Comparison of ENCODE assay signal across 32 cellular contexts in genomic region chr11:119172513-119172912, GRCh38. TPM values are rescaled to one million over a fixed set of nuclear protein-coding genes. Genes with fewer than 3 reads are reported as not detected.
DNase-seq lines count a peak whose midpoint lies in the region; ATAC-seq, FAIRE-seq and TF ChIP-seq lines count a peak whose summit lies in the region.
"Had no signal": no experiment of that assay in that cellular context is flagged by ENCODE, and none has a peak within 500 bp of the region (broad histone marks: within the 10 kb centered on the region; RNA-seq: fewer than 3 reads in every experiment).

No MANE protein-coding gene starts in this region.

- DNase-seq in GM12891 (ENCODE audit: insufficient read length, low spot score) (no peak), OCI-M1 (lab: John Stamatoyannopoulos, UW) (peak; percentile 81), dermis blood vessel endothelial cell (peak; percentile 30), right lobe of liver (no peak), SHP77 (lab: John Stamatoyannopoulos, UW) (no peak), natural killer cell (no peak)
- DNase-seq: activated CD8-positive, alpha-beta memory T cell treated with anti-CD3 and anti-CD28 coated beads for 24 hours; activated gamma-delta T cell treated with Interleukin-2 at 50 U/mL for 16 hours; activated naive CD8-positive, alpha-beta T cell treated with anti-CD3 and anti-CD28 coated beads, Interleukin-2, amount 50 U/mL, for 24 hours; activated T-cell treated with anti-CD3 and anti-CD28 coated beads, Interleukin-2, amount 50 U/mL, for 1 hour; CD4-positive, CD25-positive, alpha-beta regulatory T cell; effector CD8-positive, alpha-beta T cell; foreskin fibroblast; heart left ventricle; mesenchymal stem cell; MM.1S; NCI-H187; NCI-H2171 treated with DMSO at 0.1 percent for 48 hours; NCI-H524; retina; T-helper 9 cell had no signal

- TF ChIP-seq CTCF in right lobe of liver (IDR thresholded peaks at IDR 0.05) (no peak), natural killer cell (IDR thresholded peaks at IDR 0.05) (no peak)

- H3K4me1 ChIP-seq in BLaER1 treated with 17β-estradiol and CSF1 and Interleukin-3, amounts not matched to agents 10 nM and 100 nM = peaks cover 29 to 49% (median 40%) of the 10 kb centered on the region in 10 experiments
- H3K4me1 ChIP-seq in right lobe of liver = peaks cover 0 to 4% (median 2%) of the 10 kb centered on the region in 4 donors

- no peaks in the 10 kb centered on the region for H3K27me3 Mint-ChIP-seq in natural killer cell (ENCODE audit: low read depth in 2 of 2)
- H3K27me3 Mint-ChIP-seq: activated naive CD8-positive, alpha-beta T cell treated with anti-CD3 and anti-CD28 coated beads, Interleukin-2, amount 50 U/mL, for 24 hours; CD4-positive, CD25-positive, alpha-beta regulatory T cell; IgD-negative memory B cell had no signal

- 60% methylated on average over 1 of the region's 2 CpGs for WGBS in right lobe of liver (ENCODE audit: insufficient coverage, low coverage, low lambda C conversion rate, missing lambda C conversion rate)

- H3K9ac ChIP-seq in BLaER1 treated with 17β-estradiol and CSF1 and Interleukin-3, amounts not matched to agents 10 nM and 100 nM = peak overlapping the region in 1 of 11 experiments; percentile 9; a peak in 2 of 22 replicates

- H3K4me3 ChIP-seq in BLaER1 treated with 17β-estradiol and CSF1 and Interleukin-3, amounts not matched to agents 10 nM and 100 nM = no peak overlapping the region
- no peak overlapping the region for H3K4me3 ChIP-seq in right lobe of liver
- H3K4me3 ChIP-seq: heart left ventricle, smooth muscle cell, suprapubic skin had no signal

- TF ChIP-seq POLR2A in GM12891 (IDR thresholded peaks at IDR 0.05; ENCODE audit: low read depth, low read length) (no peak), right lobe of liver (IDR thresholded peaks at IDR 0.05) (no peak)

- H3K9me3 Mint-ChIP-seq in natural killer cell = no peaks in the 10 kb centered on the region
- H3K9me3 Mint-ChIP-seq: activated naive CD8-positive, alpha-beta T cell treated with anti-CD3 and anti-CD28 coated beads, Interleukin-2, amount 50 U/mL, for 24 hours; CD4-positive, CD25-positive, alpha-beta regulatory T cell; IgD-negative memory B cell; stimulated activated effector memory CD8-positive, alpha-beta T cell treated with anti-CD3 and anti-CD28 coated beads, Interleukin-12 subunit alpha, Interleukin-12 subunit beta, amount 100 ng/mL, for 72 hours had no signal

- no peak overlapping the region for H3K27ac Mint-ChIP-seq in natural killer cell
- H3K27ac Mint-ChIP-seq: activated naive CD8-positive, alpha-beta T cell treated with anti-CD3 and anti-CD28 coated beads, Interleukin-2, amount 50 U/mL, for 24 hours; stimulated activated effector memory CD8-positive, alpha-beta T cell treated with anti-CD3 and anti-CD28 coated beads, Interleukin-12 subunit alpha, Interleukin-12 subunit beta, amount 100 ng/mL, for 72 hours had no signal

- H3K4me2 ChIP-seq in BLaER1 treated with 17β-estradiol and CSF1 and Interleukin-3, amounts not matched to agents 10 nM and 100 nM = peak overlapping the region in 8 of 11 experiments; percentile 13 to 62 (median 36); a peak in 13 of 22 replicates
- H3K4me2 ChIP-seq: smooth muscle cell had no signal

- no peaks in the 10 kb centered on the region for H3K36me3 Mint-ChIP-seq in natural killer cell

- no peaks in the 10 kb centered on the region for H3K27me3 ChIP-seq in BLaER1 treated with 17β-estradiol and CSF1 and Interleukin-3, amounts not matched to agents 10 nM and 100 nM
- H3K27me3 ChIP-seq in right lobe of liver = no peaks in the 10 kb centered on the region
- H3K27me3 ChIP-seq: heart left ventricle, suprapubic skin had no signal

- no peak overlapping the region for H3K4me3 Mint-ChIP-seq in natural killer cell
- H3K4me3 Mint-ChIP-seq: activated naive CD8-positive, alpha-beta T cell treated with anti-CD3 and anti-CD28 coated beads, Interleukin-2, amount 50 U/mL, for 24 hours; stimulated activated effector memory CD8-positive, alpha-beta T cell treated with anti-CD3 and anti-CD28 coated beads, Interleukin-12 subunit alpha, Interleukin-12 subunit beta, amount 100 ng/mL, for 72 hours had no signal

- H3K36me3 ChIP-seq in BLaER1 treated with 17β-estradiol and CSF1 and Interleukin-3, amounts not matched to agents 10 nM and 100 nM = peaks cover 0 to 29% (median 14%) of the 10 kb centered on the region in 11 experiments; a peak in 15 of 22 replicates
- H3K36me3 ChIP-seq in right lobe of liver = peaks cover 0 to 9% (median 0%) of the 10 kb centered on the region in 4 donors

- intact Hi-C loops in right lobe of liver (cut with DNase I) (no loop called here), natural killer cell (cut with micrococcal nuclease) (no loop called here)

- H3K9me3 ChIP-seq in BLaER1 treated with 17β-estradiol and CSF1 and Interleukin-3, amounts not matched to agents 10 nM and 100 nM (replicated peaks in 1 of 11) = no peaks in the 10 kb centered on the region
- H3K9me3 ChIP-seq in right lobe of liver = no peaks in the 10 kb centered on the region
- H3K9me3 ChIP-seq: heart left ventricle, suprapubic skin had no signal

- 0 out of 22 replicates have a peak overlapping the region, but pooled peaks of 2 of the 11 experiments have one; percentile 26 to 35 for H3K27ac ChIP-seq in BLaER1 treated with 17β-estradiol and CSF1 and Interleukin-3, amounts not matched to agents 10 nM and 100 nM
- H3K27ac ChIP-seq in right lobe of liver = no peak overlapping the region
- H3K27ac ChIP-seq: heart left ventricle, suprapubic skin had no signal

- no peak for FAIRE-seq in GM12891 (lab: Jason Lieb, UNC)
- FAIRE-seq: urothelium cell line had no signal

- peaks cover 0 to 32% of the 10 kb centered on the region in 2 donors for H3K4me1 Mint-ChIP-seq in natural killer cell

- no peaks in the 10 kb centered on the region for H4K20me1 ChIP-seq in BLaER1 treated with 17β-estradiol and CSF1 and Interleukin-3, amounts not matched to agents 10 nM and 100 nM

- ATAC-seq in right lobe of liver (no peak), natural killer cell (no peak)
- ATAC-seq: activated CD4-positive, CD25-positive, alpha-beta regulatory T cell treated with anti-CD3 and anti-CD28 coated beads, Interleukin-2, amount 50 U/mL, for 24 hours; activated naive CD8-positive, alpha-beta T cell treated with anti-CD3 and anti-CD28 coated beads, Interleukin-2, amount 50 U/mL, for 24 hours; heart left ventricle; Panc1; stimulated activated effector memory CD8-positive, alpha-beta T cell treated with anti-CD3 and anti-CD28 coated beads, Interleukin-12 subunit alpha, Interleukin-12 subunit beta, amount 100 ng/mL, for 72 hours had no signal

TF ChIP-seq in GM12891, 5 proteins besides CTCF, POLR2A, EP300 and RAD21:
- TF ChIP-seq SPI1 (IDR thresholded peaks at IDR 0.05; ENCODE audit: low read depth, low read length) (0 out of 2 replicates have a peak, but pooled peaks have one; percentile 4), POLR2AphosphoS5 (IDR thresholded peaks at IDR 0.05; ENCODE audit: low read depth, low read length) (no peak)

RNA-seq across cellular contexts. Expression of gene NLRX1, which starts 4.0 kb away (rescaled TPM):
- 8.2 TPM for polyA plus RNA-seq in GM12891 (2012; ENCODE audit: low read depth, missing spikeins)
- total RNA-seq in dermis blood vessel endothelial cell (18.4 and 22.0 TPM in 2 replicates), right lobe of liver (10 to 100 TPM in 4 of 6 experiments, 1 to 10 TPM in 2; 8.1 to 13.2 (median 10.9) TPM), natural killer cell (10 to 100 TPM; 12.4 to 16.4 (median 13.8) TPM)

RNA-seq across cellular contexts. Expression of gene NHERF4, which starts 12.8 kb away (rescaled TPM):
- polyA plus RNA-seq in GM12891 (2012; ENCODE audit: low read depth, missing spikeins) = not detected
- not detected in 2 replicates for total RNA-seq in dermis blood vessel endothelial cell
- total RNA-seq in right lobe of liver = under 1 TPM in 1 of 6 experiments, not detected in 5; 0.32 TPM
- total RNA-seq in natural killer cell = under 1 TPM; 0.33 to 0.48 (median 0.40) TPM
- total RNA-seq: CD4-positive, CD25-positive, alpha-beta regulatory T cell; chondrocyte; myocyte; smooth muscle cell had no signal
- polyA plus RNA-seq: AG04450; CD4-positive, CD25-positive, alpha-beta regulatory T cell; heart left ventricle; IgD-negative memory B cell had no signal

RNA-seq across cellular contexts. Expression of gene ABCG4, which starts 23.7 kb away (rescaled TPM):
- polyA plus RNA-seq in GM12891 (2012; ENCODE audit: low read depth, missing spikeins) = not detected
- total RNA-seq in dermis blood vessel endothelial cell (0.05 and 0.17 TPM in 2 replicates), right lobe of liver (under 1 TPM in 4 of 6 experiments, not detected in 2; 0.04 to 0.22 (median 0.09) TPM), natural killer cell (under 1 TPM in 1 of 3 donors, not detected in 2; 0.09 TPM)
- total RNA-seq: CD4-positive, CD25-positive, alpha-beta regulatory T cell had no signal
- polyA plus RNA-seq: CD4-positive, CD25-positive, alpha-beta regulatory T cell; IgD-negative memory B cell had no signal

RNA-seq across cellular contexts. Expression of gene CBL, which starts 33.6 kb away (rescaled TPM):
- 4.4 TPM for polyA plus RNA-seq in GM12891 (2012; ENCODE audit: low read depth, missing spikeins)
- 13.8 and 22.8 TPM in 2 replicates for total RNA-seq in dermis blood vessel endothelial cell
- 1 to 10 TPM; 3.1 to 7.1 (median 4.6) TPM for total RNA-seq in right lobe of liver
- 10 to 100 TPM; 29.0 to 32.5 (median 30.1) TPM for total RNA-seq in natural killer cell

RNA-seq across cellular contexts. Expression of gene HINFP, which starts 51.1 kb away (rescaled TPM):
- 9.4 TPM for polyA plus RNA-seq in GM12891 (2012; ENCODE audit: low read depth, missing spikeins)
- total RNA-seq in dermis blood vessel endothelial cell = 14.8 and 19.2 TPM in 2 replicates
- 10 to 100 TPM in 4 of 6 experiments, 1 to 10 TPM in 2; 6.4 to 13.6 (median 10.7) TPM for total RNA-seq in right lobe of liver
- total RNA-seq in natural killer cell = 10 to 100 TPM; 30.2 to 38.2 (median 31.5) TPM

Comparison
In these comparisons a context has a peak if more than half of its experiments do, and no peak if none do; other contexts are left out.
1. DNase-seq: peak in OCI-M1 (single experiment) and dermis blood vessel endothelial cell (single experiment); none in GM12891 (single experiment), right lobe of liver (0 of 3), SHP77 (0 of 2) and natural killer cell (single experiment).